In genomic region chr3:103706671-103707070, GRCh38 we compare ENCODE assay signal across 29 cellular contexts.
"Had no signal": no experiment of that assay in that cellular context is flagged by ENCODE, and none has a peak within 500 bp of the region (broad histone marks: within the 10 kb centered on the region; RNA-seq: fewer than 3 reads in every experiment).

No MANE protein-coding gene starts in this region.

- H3K4me3 ChIP-seq: ascending aorta, colonic mucosa, gastrocnemius medialis, heart left ventricle had no signal

- H3K27ac ChIP-seq: ascending aorta, colonic mucosa, gastrocnemius medialis, heart left ventricle had no signal

- ATAC-seq: activated CD4-positive, alpha-beta T cell treated with anti-CD3 and anti-CD28 coated beads for 36 hours; activated CD8-positive, alpha-beta memory T cell treated with anti-CD3 and anti-CD28 coated beads, Interleukin-2, amount 10 ng/mL, durations not matched to agents 7 days and 5 days; activated CD8-positive, alpha-beta T cell treated with anti-CD3 and anti-CD28 coated beads, Interleukin-2, amount 10 ng/mL, durations not matched to agents 7 days and 5 days; activated naive CD4-positive, alpha-beta T cell treated with anti-CD3 and anti-CD28 coated beads, Interleukin-2, amount 50 U/mL, for 72 hours; esophagus mucosa; gastrocnemius medialis; heart left ventricle; T-helper 17 cell had no signal

- FAIRE-seq: endometrium, endothelial cell of umbilical vein had no signal

- H3K4me1 ChIP-seq: ascending aorta, colonic mucosa, gastrocnemius medialis, heart left ventricle had no signal

- H3K9me3 ChIP-seq: ascending aorta, colonic mucosa, gastrocnemius medialis had no signal

- H3K36me3 ChIP-seq: ascending aorta, colonic mucosa, gastrocnemius medialis, heart left ventricle had no signal

- H3K27me3 ChIP-seq: ascending aorta, colonic mucosa, gastrocnemius medialis, heart left ventricle had no signal

- DNase-seq: activated CD4-positive, alpha-beta memory T cell treated with anti-CD3 and anti-CD28 coated beads for 36 hours; activated CD4-positive, alpha-beta T cell treated with anti-CD3 and anti-CD28 coated beads for 36 hours; activated CD4-positive, alpha-beta T cell treated with anti-CD3 and anti-CD28 coated beads, Interleukin-2, amount 10 ng/mL, durations not matched to agents 24 days and 14 days; activated CD4-positive, CD25-positive, alpha-beta regulatory T cell; activated CD4-positive, CD25-positive, alpha-beta regulatory T cell treated with anti-CD3 and anti-CD28 coated beads, Interleukin-2, amount 50 U/mL, for 72 hours; activated CD8-positive, alpha-beta memory T cell treated with anti-CD3 and anti-CD28 coated beads, Interleukin-2, amount 10 ng/mL, durations not matched to agents 7 days and 5 days; activated CD8-positive, alpha-beta memory T cell treated with anti-CD3 and anti-CD28 coated beads, Interleukin-2, amount 50 U/mL, for 4 hours; activated CD8-positive, alpha-beta T cell treated with anti-CD3 and anti-CD28 coated beads, Interleukin-2, amount 10 ng/mL, durations not matched to agents 7 days and 5 days; activated effector memory CD4-positive, alpha-beta T cell treated with anti-CD3 and anti-CD28 coated beads, Interleukin-2, amount 50 U/mL, for 16 hours; activated naive CD4-positive, alpha-beta T cell treated with anti-CD3 and anti-CD28 coated beads, Interleukin-2, amount 10 ng/mL, durations not matched to agents 7 days and 5 days; activated naive CD8-positive, alpha-beta T cell treated with anti-CD3 and anti-CD28 coated beads, Interleukin-2, amount 10 ng/mL, durations not matched to agents 7 days and 5 days; activated T-cell treated with anti-CD3 and anti-CD28 coated beads, Interleukin-2, amount 50 U/mL, for 1 hour; activated T-cell treated with anti-CD3 and anti-CD28 coated beads, Interleukin-2, amount 50 U/mL, for 48 hours; central memory CD4-positive, alpha-beta T cell; cerebellar nuclear complex; colonic mucosa; effector CD8-positive, alpha-beta T cell; foreskin fibroblast; gastrocnemius medialis; glutamatergic neuron; heart left ventricle; T-helper 1 cell; T-helper 17 cell; T1000 had no signal
